10 cellular contexts compared by ENCODE assay signal in the genomic region with DNA sequence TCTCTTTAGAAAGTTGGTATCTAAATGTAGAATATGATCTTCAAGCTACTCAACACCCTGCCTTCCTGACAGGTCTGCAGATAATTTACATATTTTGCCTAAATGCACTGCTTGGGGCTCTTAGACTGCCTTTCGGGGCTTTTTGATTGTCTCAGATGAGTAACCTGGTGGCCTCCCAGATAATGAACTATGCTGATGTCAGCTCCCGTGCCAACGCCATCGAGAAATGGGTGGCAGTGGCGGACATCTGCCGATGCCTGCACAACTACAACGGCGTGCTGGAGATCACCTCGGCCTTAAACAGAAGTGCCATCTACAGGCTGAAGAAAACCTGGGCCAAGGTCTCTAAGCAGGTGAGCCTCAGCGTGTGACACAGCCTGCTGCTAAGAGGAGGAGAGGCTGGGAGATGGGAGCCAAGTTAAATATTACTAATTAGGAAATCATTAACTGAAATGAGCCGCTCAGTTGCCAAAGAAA. TPM values are rescaled to one million over a fixed set of nuclear protein-coding genes. Genes with fewer than 3 reads are reported as not detected.
DNase-seq lines count a peak whose midpoint lies in the region; ATAC-seq and TF ChIP-seq lines count a peak whose summit lies in the region.
"Had no signal": no experiment of that assay in that cellular context is flagged by ENCODE, and none has a peak within 500 bp of the region (broad histone marks: within the 10 kb centered on the region; RNA-seq: fewer than 3 reads in every experiment).

No MANE protein-coding gene starts in this region.

- H3K36me3 ChIP-seq in lower lobe of right lung (no peaks in the 10 kb centered on the region), WERI-Rb-1 (peaks cover 17% of the 10 kb centered on the region)

- TF ChIP-seq CTCF in lower lobe of right lung (IDR thresholded peaks at IDR 0.05): no peak
- TF ChIP-seq CTCF in WERI-Rb-1 (IDR thresholded peaks at IDR 0.05; ENCODE audit: low read depth, low read length): no peak

- H3K4me1 ChIP-seq in lower lobe of right lung: no peaks in the 10 kb centered on the region

- H3K9me3 ChIP-seq in lower lobe of right lung (no peaks in the 10 kb centered on the region), WERI-Rb-1 (ENCODE audit: severe bottlenecking) (no peaks in the 10 kb centered on the region)

- intact Hi-C loops in lower lobe of right lung (cut with DNase I): no loop called here

- H3K27me3 ChIP-seq in lower lobe of right lung (ENCODE audit: low read depth): no peaks in the 10 kb centered on the region
- no peaks in the 10 kb centered on the region for H3K27me3 ChIP-seq in WERI-Rb-1 (ENCODE audit: insufficient read depth, low read depth, severe bottlenecking)

- no peak overlapping the region for H3K4me3 ChIP-seq in lower lobe of right lung
- no peak overlapping the region for H3K4me3 ChIP-seq in WERI-Rb-1 (ENCODE audit: low read depth, low read length)

- peak; percentile 73 for DNase-seq in NCI-H1105 (lab: John Stamatoyannopoulos, UW)
- no peak for DNase-seq in lower lobe of right lung
- DNase-seq in WERI-Rb-1: no peak
- no peak for DNase-seq in activated CD4-positive, alpha-beta T cell treated with anti-CD3 and anti-CD28 coated beads, Interleukin-2, amount 50 U/mL, for 4 hours
- DNase-seq: foreskin melanocyte had no signal

- H3K27ac ChIP-seq in lower lobe of right lung (no peak overlapping the region), WERI-Rb-1 (no peak overlapping the region)

- ATAC-seq in GM18511 (IDR thresholded peaks at IDR 0.05; ENCODE audit: unreplicated experiment): peak; percentile 76
- ATAC-seq in GM21528 (IDR thresholded peaks at IDR 0.05; ENCODE audit: low FRiP score, unreplicated experiment): peak; percentile 62
- ATAC-seq in lower lobe of right lung: peak; percentile 80 to 86
- ATAC-seq in GM21723 (IDR thresholded peaks at IDR 0.05; ENCODE audit: unreplicated experiment): no peak
- no peak for ATAC-seq in HG02981 (IDR thresholded peaks at IDR 0.05; ENCODE audit: unreplicated experiment)

RNA-seq across cellular contexts. Expression of gene CKMT2, which starts 20.9 kb away (rescaled TPM):
- total RNA-seq in lower lobe of right lung: 1.4 TPM
- total RNA-seq: natural killer cell treated with Interleukin-12 subunit alpha and Interleukin-12 subunit beta and Interleukin-15 and Interleukin-18, amount 100 ng/mL, for 72 hours had no signal

Comparison
In these comparisons a context has a peak if more than half of its experiments do, and no peak if none do; other contexts are left out.
1. ATAC-seq: peak in GM18511 (single experiment), GM21528 (single experiment) and lower lobe of right lung (2 of 2); none in GM21723 (single experiment) and HG02981 (single experiment).